Comparison of ENCODE assay signal across 21 cellular contexts in the genomic region with DNA sequence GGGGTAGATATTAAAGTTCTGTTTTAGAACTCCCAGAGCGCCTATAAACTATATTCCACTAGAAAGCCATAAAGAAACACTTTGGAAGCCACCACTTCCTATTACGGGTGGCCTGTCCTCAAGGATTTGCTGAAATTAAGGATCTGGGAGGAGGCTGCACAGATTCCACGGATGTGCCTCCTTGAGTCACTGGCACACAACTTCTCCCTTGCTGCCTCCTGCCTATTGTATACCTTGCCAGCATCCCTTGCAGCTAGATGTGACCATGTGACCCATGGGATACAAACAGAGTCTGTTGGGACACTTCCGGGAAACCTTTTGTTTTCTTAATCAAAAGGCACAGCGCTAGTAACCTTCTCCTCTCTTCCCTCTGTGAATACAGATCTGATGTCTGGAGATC.
"Had no signal": no experiment of that assay in that cellular context is flagged by ENCODE, and none has a peak within 500 bp of the region (broad histone marks: within the 10 kb centered on the region; RNA-seq: fewer than 3 reads in every experiment).

No MANE protein-coding gene starts in this region.

- H3K36me3 ChIP-seq: gastrocnemius medialis, heart right ventricle, left lung, lower lobe of right lung had no signal

- H3K27ac ChIP-seq: coronary artery, dorsolateral prefrontal cortex, epithelial cell of prostate, gastrocnemius medialis, heart right ventricle, left lung, lower lobe of right lung had no signal

- H3K4me3 ChIP-seq: coronary artery, dorsolateral prefrontal cortex, gastrocnemius medialis, heart right ventricle, left lung, lower lobe of right lung had no signal

- DNase-seq: dermis blood vessel endothelial cell; effector CD4-positive, alpha-beta T cell; effector memory CD4-positive, alpha-beta T cell; erythroblast; foreskin fibroblast; foreskin melanocyte; gastrocnemius medialis; glutamatergic neuron; head of caudate nucleus; heart right ventricle; hippocampal formation; left cardiac atrium; left lung; left ventricle myocardium superior; lower lobe of right lung; mesenchymal stem cell; midbrain; naive thymus-derived CD4-positive, alpha-beta T cell had no signal

- H3K9me3 ChIP-seq: gastrocnemius medialis, lower lobe of right lung had no signal

- H3K4me1 ChIP-seq: gastrocnemius medialis, left lung, lower lobe of right lung had no signal
